ENCODE assay signal across 27 cellular contexts in genomic region chr12:78871566-78871965, GRCh38. TPM values are rescaled to one million over a fixed set of nuclear protein-coding genes. Genes with fewer than 3 reads are reported as not detected.
DNase-seq lines count a peak whose midpoint lies in the region; ATAC-seq, FAIRE-seq and TF ChIP-seq lines count a peak whose summit lies in the region.
"Had no signal": no experiment of that assay in that cellular context is flagged by ENCODE, and none has a peak within 500 bp of the region (broad histone marks: within the 10 kb centered on the region; RNA-seq: fewer than 3 reads in every experiment).

No MANE protein-coding gene starts in this region.

- no peak for TF ChIP-seq EP300 in A549 (IDR thresholded peaks at IDR 0.05)

- intact Hi-C loops in left lung (cut with DNase I), result no loop called here

- peaks cover 0 to 4% of the 10 kb centered on the region in 2 donors for H3K27me3 ChIP-seq in left lung
- H3K27me3 ChIP-seq in WERI-Rb-1 (ENCODE audit: insufficient read depth, low read depth, severe bottlenecking), result no peaks in the 10 kb centered on the region
- H3K27me3 ChIP-seq: esophagus muscularis mucosa had no signal

- no peak overlapping the region for H3K4me3 Mint-ChIP-seq in WTC11
- H3K4me3 Mint-ChIP-seq: activated CD4-positive, alpha-beta memory T cell treated with anti-CD3 and anti-CD28 coated beads for 36 hours; activated naive CD8-positive, alpha-beta T cell treated with anti-CD3 and anti-CD28 coated beads, Interleukin-2, amount 50 U/mL, for 24 hours; CD8-positive, alpha-beta T cell; natural killer cell; stimulated activated naive B cell treated with anti-CD40 and anti-IgM and Interleukin-4, amounts not matched to agents 10 μg/mL and 1 μg/mL and 100 μg/mL, for 72 hours had no signal

- WGBS in A549 (ENCODE audit: missing lambda C conversion rate), result 64% methylated on average over 2 of the region's 2 CpGs

- H3K9me3 ChIP-seq in A549, result no peaks in the 10 kb centered on the region
- no peaks in the 10 kb centered on the region for H3K9me3 ChIP-seq in left lung
- H3K9me3 ChIP-seq in WERI-Rb-1 (ENCODE audit: severe bottlenecking), result no peaks in the 10 kb centered on the region
- H3K9me3 ChIP-seq: esophagus muscularis mucosa had no signal

- H3K4me3 ChIP-seq in A549 (no peak overlapping the region), fibroblast of pulmonary artery (replicated peaks; ENCODE audit: low read depth, low read length) (no peak overlapping the region), left lung (no peak overlapping the region), WERI-Rb-1 (ENCODE audit: low read depth, low read length) (no peak overlapping the region)
- H3K4me3 ChIP-seq: esophagus muscularis mucosa, lung had no signal

- H3K36me3 ChIP-seq in left lung (no peaks in the 10 kb centered on the region), WERI-Rb-1 (no peaks in the 10 kb centered on the region)
- H3K36me3 ChIP-seq: esophagus muscularis mucosa had no signal

- POLR2A ChIA-PET in A549 (lab: Yijun Ruan, JAX), result interaction anchor here (1.4 kb wide), 1 partner anchor 8 kb away, joined by 3 read pairs; no protein-coding TSS in a partner anchor
- POLR2A ChIA-PET in WTC11 (lab: Charles Lee), result no interaction called here

- peak overlapping the region; percentile 79; the same call in 1 of the 2 replicates for H3K27ac Mint-ChIP-seq in WTC11
- H3K27ac Mint-ChIP-seq: activated CD4-positive, alpha-beta memory T cell treated with anti-CD3 and anti-CD28 coated beads for 36 hours; activated naive CD8-positive, alpha-beta T cell treated with anti-CD3 and anti-CD28 coated beads, Interleukin-2, amount 50 U/mL, for 24 hours; CD8-positive, alpha-beta T cell; natural killer cell; stimulated activated naive B cell treated with anti-CD40 and anti-IgM and Interleukin-4, amounts not matched to agents 10 μg/mL and 1 μg/mL and 100 μg/mL, for 72 hours had no signal

- TF ChIP-seq CTCF in A549 (IDR thresholded peaks at IDR 0.05), result no peak
- no peak for TF ChIP-seq CTCF in WTC11 (IDR thresholded peaks at IDR 0.05)
- TF ChIP-seq CTCF in fibroblast of pulmonary artery (IDR thresholded peaks at IDR 0.05; ENCODE audit: low read length, missing control alignments), result no peak
- TF ChIP-seq CTCF in left lung (IDR thresholded peaks at IDR 0.05), result no peak
- no peak for TF ChIP-seq CTCF in WERI-Rb-1 (IDR thresholded peaks at IDR 0.05; ENCODE audit: low read depth, low read length)

- no peaks in the 10 kb centered on the region for H3K27me3 Mint-ChIP-seq in WTC11 (ENCODE audit: low read depth)
- H3K27me3 Mint-ChIP-seq: activated CD4-positive, alpha-beta memory T cell treated with anti-CD3 and anti-CD28 coated beads for 36 hours; IgD-negative memory B cell; stimulated activated naive B cell treated with anti-CD40 and anti-IgM and Interleukin-4, amounts not matched to agents 10 μg/mL and 1 μg/mL and 100 μg/mL, for 72 hours had no signal

- H3K36me3 Mint-ChIP-seq in WTC11, result no peaks in the 10 kb centered on the region
- H3K36me3 Mint-ChIP-seq: activated CD4-positive, alpha-beta memory T cell treated with anti-CD3 and anti-CD28 coated beads for 36 hours; CD8-positive, alpha-beta T cell; IgD-negative memory B cell; natural killer cell; stimulated activated naive B cell treated with anti-CD40 and anti-IgM and Interleukin-4, amounts not matched to agents 10 μg/mL and 1 μg/mL and 100 μg/mL, for 72 hours had no signal

- CTCF ChIA-PET in A549 (lab: Yijun Ruan, JAX) (no interaction called here), WTC11 (lab: Charles Lee) (interaction anchor here (1.3 kb wide), 1 partner anchor 230 kb away, joined by 3 read pairs; no protein-coding TSS in a partner anchor)

- ATAC-seq in A549 (no peak), WTC11 (no peak), GM18520 (IDR thresholded peaks at IDR 0.05; ENCODE audit: unreplicated experiment) (no peak), left lung (no peak)
- ATAC-seq: activated naive CD8-positive, alpha-beta T cell treated with anti-CD3 and anti-CD28 coated beads, Interleukin-2, amount 50 U/mL, for 24 hours; CD8-positive, alpha-beta T cell; natural killer cell; stimulated activated naive B cell treated with anti-CD40 and anti-IgM and Interleukin-4, amounts not matched to agents 10 μg/mL and 1 μg/mL and 100 μg/mL, for 72 hours had no signal

- TF ChIP-seq RAD21 in A549 (conservative IDR thresholded peaks at IDR 0.05 in 1 of 2, IDR thresholded peaks at IDR 0.05 in 1 of 2), result no peak

- H3K4me2 ChIP-seq in A549, result peak overlapping the region; percentile 16

- H3K27ac ChIP-seq in A549 (peak overlapping the region in 1 of 2 experiments; percentile 5; a peak in 1 of 6 replicates), left lung (no peak overlapping the region), WERI-Rb-1 (no peak overlapping the region)
- H3K27ac ChIP-seq: esophagus muscularis mucosa had no signal

- peaks cover 65% of the 10 kb centered on the region for H3K4me1 Mint-ChIP-seq in WTC11
- H3K4me1 Mint-ChIP-seq: activated naive CD8-positive, alpha-beta T cell treated with anti-CD3 and anti-CD28 coated beads, Interleukin-2, amount 50 U/mL, for 24 hours; natural killer cell had no signal

- no peaks in the 10 kb centered on the region for H3K9me3 Mint-ChIP-seq in WTC11
- H3K9me3 Mint-ChIP-seq: activated naive CD8-positive, alpha-beta T cell treated with anti-CD3 and anti-CD28 coated beads, Interleukin-2, amount 50 U/mL, for 24 hours; IgD-negative memory B cell; stimulated activated naive B cell treated with anti-CD40 and anti-IgM and Interleukin-4, amounts not matched to agents 10 μg/mL and 1 μg/mL and 100 μg/mL, for 72 hours had no signal

- H3K4me1 ChIP-seq in A549, result peaks cover 50% of the 10 kb centered on the region; the same call in 2 of the 3 replicates
- H3K4me1 ChIP-seq in left lung, result no peaks in the 10 kb centered on the region

- FAIRE-seq in A549 (lab: Jason Lieb, UNC), result no peak
- FAIRE-seq: endometrium, G401.6 had no signal

- no peak for DNase-seq in A549 (ENCODE audit: low read depth in 1 of 2, low spot score in 1 of 2)
- DNase-seq in GM04504 (ENCODE audit: low read depth), result peak; percentile 5
- no peak for DNase-seq in WTC11 (ENCODE audit: low spot score)
- peak; percentile 8 for DNase-seq in fibroblast of pulmonary artery (ENCODE audit: low read depth)
- no peak for DNase-seq in left lung
- DNase-seq in WERI-Rb-1, result no peak
- DNase-seq in hepatic stellate cell (ENCODE audit: low spot score), result no peak
- DNase-seq: activated CD4-positive, alpha-beta memory T cell treated with anti-CD3 and anti-CD28 coated beads for 36 hours; activated CD4-positive, CD25-positive, alpha-beta regulatory T cell treated with anti-CD3 and anti-CD28 coated beads, Interleukin-2, amount 50 U/mL, for 72 hours; activated naive CD4-positive, alpha-beta T cell; activated naive CD8-positive, alpha-beta T cell treated with anti-CD3 and anti-CD28 coated beads, Interleukin-2, amount 50 U/mL, for 24 hours; CD8-positive, alpha-beta T cell; DMS153; hypothalamus; natural killer cell; NCI-H146; nucleus accumbens; RPMI8226; stimulated activated naive B cell treated with anti-CD40 and anti-IgM and Interleukin-4, amounts not matched to agents 10 μg/mL and 1 μg/mL and 100 μg/mL, for 72 hours; T-helper 2 cell; trophoblast cell had no signal

- TF ChIP-seq POLR2A in A549 (IDR thresholded peaks at IDR 0.05; ENCODE audit: low read length), result no peak

TF ChIP-seq in A549, 52 proteins besides CTCF, POLR2A, EP300 and RAD21 (continues in another document):
- TF ChIP-seq HDAC2 (IDR thresholded peaks at IDR 0.05), result no peak
- no peak for TF ChIP-seq RARB (CRISPR knock-in tag; IDR thresholded peaks at IDR 0.05)
- TF ChIP-seq GATA3 (IDR thresholded peaks at IDR 0.05; ENCODE audit: borderline replicate concordance), result no peak
- no peak for TF ChIP-seq EHMT2 (IDR thresholded peaks at IDR 0.05; ENCODE audit: low read depth)
- no peak for TF ChIP-seq FOXS1 (CRISPR knock-in tag; IDR thresholded peaks at IDR 0.05)
- no peak for TF ChIP-seq MYC (IDR thresholded peaks at IDR 0.05; ENCODE audit: borderline replicate concordance, low read length)
- no peak for TF ChIP-seq USF2 (IDR thresholded peaks at IDR 0.05)
- no peak for TF ChIP-seq HOXA7 (CRISPR knock-in tag; IDR thresholded peaks at IDR 0.05)
- TF ChIP-seq JUN (IDR thresholded peaks at IDR 0.05), result no peak
- TF ChIP-seq NPAS2 (CRISPR knock-in tag; IDR thresholded peaks at IDR 0.05; ENCODE audit: borderline replicate concordance), result no peak

TF ChIP-seq in WTC11, 78 proteins besides CTCF, POLR2A, EP300 and RAD21:
- no peak for TF ChIP-seq AR (CRISPR knock-in tag; IDR thresholded peaks at IDR 0.05)

RNA-seq across cellular contexts. Expression of gene SYT1, which starts 7.0 kb away (rescaled TPM):
- polyA plus RNA-seq in A549 (2011; rRNA removed) (39.6 and 41.6 TPM in 2 replicates), A549 (2017; fragmentation: RNase III; extraction: RNeasy Plus Mini Kit Qiagen cat#74134 plus additional on column Dnase treatment) (9.5 to 14.3 TPM (median 11.7 TPM) in 3 replicates)
- polyA plus RNA-seq in A549 (2012; cell fraction: cytosol; rRNA removed), result 4.8 and 5.3 TPM in 2 replicates
- polyA plus RNA-seq in A549 (2012; cell fraction: nucleus; rRNA removed), result 3.2 and 3.8 TPM in 2 replicates
- 22.5 and 22.9 TPM in 2 replicates for polyA minus RNA-seq in A549 (2011; rRNA and poly(A)+ RNA removed)
- total RNA-seq in WTC11 (2021) (34.7 to 45.2 TPM (median 36.0 TPM) in 3 replicates), left lung (1 to 10 TPM; 1.5 TPM)
- total RNA-seq: activated CD4-positive, alpha-beta memory T cell treated with anti-CD3 and anti-CD28 coated beads for 36 hours; CD8-positive, alpha-beta T cell; natural killer cell had no signal

Comparison
In these comparisons a context has a peak if more than half of its experiments do, and no peak if none do; other contexts are left out.
1. DNase-seq: peak in GM04504 (single experiment) and fibroblast of pulmonary artery (single experiment); none in A549 (0 of 2), WTC11 (single experiment), left lung (0 of 2), WERI-Rb-1 (single experiment) and hepatic stellate cell (single experiment).
2. RNA of gene SYT1, which starts 7.0 kb away (total RNA-seq): 34.7 to 45.2 TPM in WTC11; 1.5 TPM in left lung; every median in the first group is over 10 times any median in the second.